Comparison of ENCODE assay signal across 18 cellular contexts in the genomic region with DNA sequence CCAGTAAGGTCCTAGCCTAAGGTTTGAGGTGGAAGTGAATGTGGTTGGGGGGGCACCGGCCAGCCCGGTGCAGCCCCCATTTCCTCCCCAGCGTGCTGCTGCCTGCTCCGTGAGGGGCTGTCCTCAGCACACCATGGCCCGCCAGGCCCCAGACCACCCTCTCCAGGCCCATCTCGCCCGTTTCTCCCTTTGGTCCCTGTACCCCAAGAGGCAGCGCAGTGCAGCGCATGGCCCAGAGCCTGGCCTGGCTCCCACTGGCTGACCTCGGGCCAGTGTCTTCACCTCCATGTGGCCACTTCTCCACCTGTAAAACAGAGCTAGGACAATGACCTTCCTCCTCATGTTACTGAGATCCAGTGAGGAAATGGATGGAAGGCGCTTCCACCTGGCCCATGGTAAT.
A peak's percentile ranks its signal among the peaks of the same experiment; 100 is the strongest.
DNase-seq lines count a peak whose midpoint lies in the region; ATAC-seq, FAIRE-seq and TF ChIP-seq lines count a peak whose summit lies in the region.
"Had no signal": no experiment of that assay in that cellular context is flagged by ENCODE, and none has a peak within 500 bp of the region (broad histone marks: within the 10 kb centered on the region; RNA-seq: fewer than 3 reads in every experiment).

No MANE protein-coding gene starts in this region.

- no peak for TF ChIP-seq RAD21 in K562 (CRISPR knock-in tag; conservative IDR thresholded peaks at IDR 0.05 in 1 of 2, IDR thresholded peaks at IDR 0.05 in 1 of 2)

- H3K9me3 Mint-ChIP-seq in glutamatergic neuron (ENCODE audit: unreplicated experiment) (peaks cover 35% of the 10 kb centered on the region), T-cell (no peaks in the 10 kb centered on the region)
- H3K9me3 Mint-ChIP-seq: HFFc6 had no signal

- CTCF ChIA-PET in K562 (lab: Yijun Ruan, JAX; ENCODE audit: low intra/inter-chr PET ratio) = no interaction called here
- CTCF ChIA-PET in RWPE1 (lab: Yijun Ruan, JAX) = interaction anchor here (0.7 kb wide), 1 partner anchor 190 kb away, joined by 3 read pairs; no protein-coding TSS in a partner anchor
- CTCF ChIA-PET in T-cell (lab: Charles Lee) = no interaction called here

- H3K36me3 Mint-ChIP-seq in glutamatergic neuron (ENCODE audit: unreplicated experiment) (no peaks in the 10 kb centered on the region), T-cell (no peaks in the 10 kb centered on the region)

- in situ Hi-C loops in K562 (cut with MboI) = loop anchor here (5.0 kb wide), 2 partner anchors 109 to 164 kb away; no protein-coding TSS in a partner anchor

- ATAC-seq in K562 (peak; percentile 6; the same call in 1 of the 3 replicates), T-cell (replicated peaks in 1 of 4) (no peak)

- H3K4me3 Mint-ChIP-seq in glutamatergic neuron (ENCODE audit: unreplicated experiment) = no peak overlapping the region
- H3K4me3 Mint-ChIP-seq in T-cell = no peak overlapping the region
- H3K4me3 Mint-ChIP-seq: HFFc6 had no signal

- no peak overlapping the region for H3K9ac ChIP-seq in BLaER1
- peak overlapping the region in 1 of 2 experiments; percentile 64; a peak in 2 of 4 replicates for H3K9ac ChIP-seq in K562 (ENCODE audit: insufficient read depth in 1 of 2, low read depth in 2 of 2, low read length in 2 of 2)

- intact Hi-C loops in K562 (cut with micrococcal nuclease) = no loop called here

- no peak overlapping the region for H2AFZ ChIP-seq in K562 (ENCODE audit: low read depth, low read length)

- POLR2A ChIA-PET in K562 (lab: Yijun Ruan, JAX) = interaction anchor here (1.0 kb wide), 2 partner anchors 13 to 18 kb away, joined by 3 to 5 read pairs; no protein-coding TSS in a partner anchor
- POLR2A ChIA-PET in RWPE1 (lab: Yijun Ruan, JAX; ENCODE audit: low non-redundant PET) = no interaction called here
- POLR2A ChIA-PET in T-cell (lab: Charles Lee) = no interaction called here

- no peak for FAIRE-seq in K562 (lab: Jason Lieb, UNC)
- FAIRE-seq: GM12892 had no signal

- H3K27me3 Mint-ChIP-seq in glutamatergic neuron (ENCODE audit: unreplicated experiment) = peaks cover 21% of the 10 kb centered on the region
- no peaks in the 10 kb centered on the region for H3K27me3 Mint-ChIP-seq in T-cell

- H3K36me3 ChIP-seq in BLaER1 (no peaks in the 10 kb centered on the region), K562 (ENCODE audit: control insufficient read depth, insufficient read depth, low read length) (no peaks in the 10 kb centered on the region)

- H3K9me3 ChIP-seq in BLaER1 (no peaks in the 10 kb centered on the region), K562 (replicated peaks; ENCODE audit: control insufficient read depth, insufficient read depth, low read depth, low read length) (no peaks in the 10 kb centered on the region)

- no peak for TF ChIP-seq POLR2A in K562 (conservative IDR thresholded peaks at IDR 0.05)

- no peak for TF ChIP-seq EP300 in K562 (IDR thresholded peaks at IDR 0.05; ENCODE audit: low read length)

- TF ChIP-seq CTCF in K562 (IDR thresholded peaks at IDR 0.05 in 2 of 3, conservative IDR thresholded peaks at IDR 0.05 in 1 of 3; ENCODE audit: insufficient read depth in 2 of 3, low read depth in 1 of 3, low read length in 3 of 3) = peak in 1 of 3 experiments; percentile 17; a peak in 1 of 6 replicates
- no peak for TF ChIP-seq CTCF in glutamatergic neuron (IDR thresholded peaks at IDR 0.05; ENCODE audit: partially characterized antibody, unreplicated experiment)
- TF ChIP-seq CTCF in RWPE1 (conservative IDR thresholded peaks at IDR 0.05; ENCODE audit: low read depth) = no peak

- DNase-seq in DMS53 (lab: John Stamatoyannopoulos, UW) = peak; percentile 24
- no peak for DNase-seq in DMS53 treated with DMSO at 0.1 percent for 48 hours (lab: John Stamatoyannopoulos, UW; ENCODE audit: unreplicated experiment)
- no peak for DNase-seq in K562 (ENCODE audit: extremely low read depth in 1 of 4, low spot score in 3 of 4)
- DNase-seq in glutamatergic neuron = no peak
- DNase-seq in RWPE1 (ENCODE audit: low spot score) = no peak
- no peak for DNase-seq in T-cell
- DNase-seq: Calu3, DMS 273 treated with DMSO at 0.1 percent for 48 hours, DMS79 treated with DMSO at 0.1 percent for 48 hours, GDM1, GOT3, HCEC 1CT, HFFc6, KBM-7 had no signal

- H3K79me2 ChIP-seq in K562 (ENCODE audit: control insufficient read depth, insufficient read depth, low read length) = peaks cover 3% of the 10 kb centered on the region; the same call in 2 of the 3 replicates

- H3K27me3 ChIP-seq in BLaER1 (peaks cover 26% of the 10 kb centered on the region; the same call in 1 of the 2 replicates), K562 (ENCODE audit: control insufficient read depth in 2 of 2, insufficient read depth in 2 of 2, low read length in 2 of 2) (no peaks in the 10 kb centered on the region)

- H3K4me2 ChIP-seq in BLaER1 = no peak overlapping the region
- no peak overlapping the region for H3K4me2 ChIP-seq in K562 (ENCODE audit: insufficient read depth, low read length)

- 83% methylated on average over 11 of the region's 11 CpGs for WGBS in K562 (ENCODE audit: insufficient coverage, low coverage, missing lambda C conversion rate)

- peaks cover 81% of the 10 kb centered on the region for H3K4me1 ChIP-seq in BLaER1
- H3K4me1 ChIP-seq in K562 (replicated peaks in 1 of 2; ENCODE audit: control insufficient read depth in 2 of 2, insufficient read depth in 2 of 2, low read length in 2 of 2) = peaks cover 4 to 76% of the 10 kb centered on the region in 2 experiments; a peak in 4 of 5 replicates

- BruUV-seq in K562 (replicated peaks; lab: Mats Ljungman, UMichigan) = no TSS peak

- no peaks in the 10 kb centered on the region for H4K20me1 ChIP-seq in BLaER1
- peaks cover 4% of the 10 kb centered on the region; the same call in 1 of the 2 replicates for H4K20me1 ChIP-seq in K562 (replicated peaks; ENCODE audit: control insufficient read depth, insufficient read depth, low read length)

- H3K4me3 ChIP-seq in BLaER1 = no peak overlapping the region
- H3K4me3 ChIP-seq in K562 = no peak overlapping the region

- H3K27ac Mint-ChIP-seq in glutamatergic neuron (ENCODE audit: unreplicated experiment) (peak overlapping the region; percentile 52), T-cell (no peak overlapping the region)
- H3K27ac Mint-ChIP-seq: HFFc6 had no signal

- H3K4me1 Mint-ChIP-seq in glutamatergic neuron (ENCODE audit: low read depth, unreplicated experiment) = peaks cover 49% of the 10 kb centered on the region
- H3K4me1 Mint-ChIP-seq in T-cell = peaks cover 12 to 16% (median 15%) of the 10 kb centered on the region in 3 donors

- H3K9me1 ChIP-seq in K562 (ENCODE audit: control insufficient read depth, insufficient read depth, low read length) = no peaks in the 10 kb centered on the region

- H3K27ac ChIP-seq in BLaER1 (peak overlapping the region; percentile 38; the same call in 1 of the 2 replicates), K562 (ENCODE audit: extremely low read depth, low read depth, low read length) (no peak overlapping the region), RWPE1 (no peak overlapping the region)
- H3K27ac ChIP-seq: 22Rv1, HL-60 had no signal

TF ChIP-seq in K562, 482 proteins besides CTCF, POLR2A, EP300 and RAD21 (continues in another document):
- TF ChIP-seq CTBP1 (IDR thresholded peaks at IDR 0.05; ENCODE audit: borderline replicate concordance) (no peak), PCBP2 (IDR thresholded peaks at IDR 0.05; ENCODE audit: low read depth, low read length, poor library complexity, severe bottlenecking) (no peak), ZNF197 (CRISPR knock-in tag; IDR thresholded peaks at IDR 0.05; ENCODE audit: low read depth) (no peak), ZBTB8A (IDR thresholded peaks at IDR 0.05; ENCODE audit: partially characterized antibody) (no peak), CEBPG (CRISPR knock-in tag; IDR thresholded peaks at IDR 0.05) (no peak), CEBPG (tag; conservative IDR thresholded peaks at IDR 0.05 in 1 of 2, IDR thresholded peaks at IDR 0.05 in 1 of 2) (no peak), NCOA1 (IDR thresholded peaks at IDR 0.05; ENCODE audit: low read depth) (no peak), SMAD4 (CRISPR knock-in tag; conservative IDR thresholded peaks at IDR 0.05) (no peak), PYGO2 (tag; IDR thresholded peaks at IDR 0.05) (no peak), ZBTB7A (IDR thresholded peaks at IDR 0.05; ENCODE audit: borderline replicate concordance, control insufficient read depth, low read depth, low read length) (0 out of 2 replicates have a peak, but pooled peaks have one; percentile 16)
- TF ChIP-seq, protein P1, sequence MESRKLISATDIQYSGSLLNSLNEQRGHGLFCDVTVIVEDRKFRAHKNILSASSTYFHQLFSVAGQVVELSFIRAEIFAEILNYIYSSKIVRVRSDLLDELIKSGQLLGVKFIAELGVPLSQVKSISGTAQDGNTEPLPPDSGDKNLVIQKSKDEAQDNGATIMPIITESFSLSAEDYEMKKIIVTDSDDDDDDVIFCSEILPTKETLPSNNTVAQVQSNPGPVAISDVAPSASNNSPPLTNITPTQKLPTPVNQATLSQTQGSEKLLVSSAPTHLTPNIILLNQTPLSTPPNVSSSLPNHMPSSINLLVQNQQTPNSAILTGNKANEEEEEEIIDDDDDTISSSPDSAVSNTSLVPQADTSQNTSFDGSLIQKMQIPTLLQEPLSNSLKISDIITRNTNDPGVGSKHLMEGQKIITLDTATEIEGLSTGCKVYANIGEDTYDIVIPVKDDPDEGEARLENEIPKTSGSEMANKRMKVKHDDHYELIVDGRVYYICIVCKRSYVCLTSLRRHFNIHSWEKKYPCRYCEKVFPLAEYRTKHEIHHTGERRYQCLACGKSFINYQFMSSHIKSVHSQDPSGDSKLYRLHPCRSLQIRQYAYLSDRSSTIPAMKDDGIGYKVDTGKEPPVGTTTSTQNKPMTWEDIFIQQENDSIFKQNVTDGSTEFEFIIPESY (CRISPR knock-in tag; IDR thresholded peaks at IDR 0.05) = peak; percentile 92
- TF ChIP-seq, protein P2, sequence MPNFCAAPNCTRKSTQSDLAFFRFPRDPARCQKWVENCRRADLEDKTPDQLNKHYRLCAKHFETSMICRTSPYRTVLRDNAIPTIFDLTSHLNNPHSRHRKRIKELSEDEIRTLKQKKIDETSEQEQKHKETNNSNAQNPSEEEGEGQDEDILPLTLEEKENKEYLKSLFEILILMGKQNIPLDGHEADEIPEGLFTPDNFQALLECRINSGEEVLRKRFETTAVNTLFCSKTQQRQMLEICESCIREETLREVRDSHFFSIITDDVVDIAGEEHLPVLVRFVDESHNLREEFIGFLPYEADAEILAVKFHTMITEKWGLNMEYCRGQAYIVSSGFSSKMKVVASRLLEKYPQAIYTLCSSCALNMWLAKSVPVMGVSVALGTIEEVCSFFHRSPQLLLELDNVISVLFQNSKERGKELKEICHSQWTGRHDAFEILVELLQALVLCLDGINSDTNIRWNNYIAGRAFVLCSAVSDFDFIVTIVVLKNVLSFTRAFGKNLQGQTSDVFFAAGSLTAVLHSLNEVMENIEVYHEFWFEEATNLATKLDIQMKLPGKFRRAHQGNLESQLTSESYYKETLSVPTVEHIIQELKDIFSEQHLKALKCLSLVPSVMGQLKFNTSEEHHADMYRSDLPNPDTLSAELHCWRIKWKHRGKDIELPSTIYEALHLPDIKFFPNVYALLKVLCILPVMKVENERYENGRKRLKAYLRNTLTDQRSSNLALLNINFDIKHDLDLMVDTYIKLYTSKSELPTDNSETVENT (CRISPR knock-in tag; IDR thresholded peaks at IDR 0.05) = no peak
